In genomic region chr14:95157195-95157986, GRCh38 we compare ENCODE assay signal across 8 cellular contexts. TPM values are rescaled to one million over a fixed set of nuclear protein-coding genes. Genes with fewer than 3 reads are reported as not detected.
DNase-seq lines count a peak whose midpoint lies in the region; ATAC-seq and TF ChIP-seq lines count a peak whose summit lies in the region.

TSS of gene DICER1 (minus strand) at chr14:95157529. CDS start at chr14:95133458, 24,071 bp downstream.

- TF ChIP-seq RAD21 in Ishikawa (IDR thresholded peaks at IDR 0.05; ENCODE audit: low read depth), result no peak

- ATAC-seq in GM21576 (IDR thresholded peaks at IDR 0.05; ENCODE audit: unreplicated experiment), result peak; percentile 75

- TF ChIP-seq EP300 in Ishikawa (IDR thresholded peaks at IDR 0.05; ENCODE audit: borderline replicate concordance), result no peak

- peak; percentile 75 for DNase-seq in DMS114 treated with DMSO at 0.1 percent for 48 hours (lab: John Stamatoyannopoulos, UW; ENCODE audit: unreplicated experiment)
- DNase-seq in OCI-M2 (lab: John Stamatoyannopoulos, UW; ENCODE audit: unreplicated experiment), result peak; percentile 63
- peak; percentile 94 for DNase-seq in activated T-cell treated with anti-CD3 and anti-CD28 coated beads for 48 hours (ENCODE audit: low read depth)
- peak; percentile 56 for DNase-seq in epithelial cell of prostate (ENCODE audit: low read depth, low spot score)
- DNase-seq in mucosa of gallbladder (ENCODE audit: low spot score), result peak; percentile 98
- DNase-seq in stimulated activated CD8-positive, alpha-beta memory T cell treated with anti-CD3 and anti-CD28 coated beads, Interleukin-4, amount 100 ng/mL, for 4 hours (ENCODE audit: low read depth in 2 of 2, low spot score in 1 of 2), result peak; percentile 88

- H3K27ac ChIP-seq in epithelial cell of prostate, result peak within 1 kb of the TSS; percentile 73

TF ChIP-seq in Ishikawa, 13 proteins besides CTCF, POLR2A, EP300 and RAD21:
- TF ChIP-seq TAF1 (IDR thresholded peaks at IDR 0.05; ENCODE audit: low read depth) (peak; percentile 76), TEAD4 (IDR thresholded peaks at IDR 0.05) (no peak), CREB1 (IDR thresholded peaks at IDR 0.05; ENCODE audit: low read depth) (0 out of 2 replicates have a peak, but pooled peaks have one; percentile 16), TCF12 (IDR thresholded peaks at IDR 0.05; ENCODE audit: low read depth) (0 out of 2 replicates have a peak, but pooled peaks have one; percentile 8), ZBTB7A (IDR thresholded peaks at IDR 0.05; ENCODE audit: low read depth) (peak; percentile 78), REST (IDR thresholded peaks at IDR 0.05; ENCODE audit: low read depth) (0 out of 2 replicates have a peak, but pooled peaks have one; percentile 4), YY1 (IDR thresholded peaks at IDR 0.05; ENCODE audit: low read depth) (peak; percentile 81), NFIC (IDR thresholded peaks at IDR 0.05) (peak; percentile 84; the same call in 1 of the 2 replicates), USF1 (IDR thresholded peaks at IDR 0.05) (no peak), EGR1 (IDR thresholded peaks at IDR 0.05) (peak; percentile 78), CEBPB (IDR thresholded peaks at IDR 0.05) (no peak), MAX (IDR thresholded peaks at IDR 0.05) (peak; percentile 84), FOXM1 (IDR thresholded peaks at IDR 0.05; ENCODE audit: borderline replicate concordance, low read depth) (no peak)

RNA-seq across cellular contexts. Expression of gene DICER1, which starts in this region (rescaled TPM):
- 49.3 TPM for total RNA-seq in mucosa of gallbladder

Comparison
In these comparisons a context has a peak if more than half of its experiments do, and no peak if none do; other contexts are left out.
1. Peak in every context shown above with its lines: DNase-seq, ATAC-seq and H3K27ac ChIP-seq.